In genomic region chr13:79237981-79238380, GRCh38 we compare ENCODE assay signal across 1 cellular context.
TF ChIP-seq lines count a peak whose summit lies in the region.

No MANE protein-coding gene starts in this region.

TF ChIP-seq in GM23338, 12 proteins besides CTCF, POLR2A, EP300 and RAD21 (continued from another document):
- TF ChIP-seq REST (IDR thresholded peaks at IDR 0.05; ENCODE audit: unreplicated experiment), result no peak
- TF ChIP-seq EZH2 (IDR thresholded peaks at IDR 0.05; ENCODE audit: low read depth, unreplicated experiment), result no peak
- no peak for TF ChIP-seq ETS1 (IDR thresholded peaks at IDR 0.05)
- no peak for TF ChIP-seq NANOG (IDR thresholded peaks at IDR 0.05; ENCODE audit: borderline replicate concordance)
